In the genomic region with DNA sequence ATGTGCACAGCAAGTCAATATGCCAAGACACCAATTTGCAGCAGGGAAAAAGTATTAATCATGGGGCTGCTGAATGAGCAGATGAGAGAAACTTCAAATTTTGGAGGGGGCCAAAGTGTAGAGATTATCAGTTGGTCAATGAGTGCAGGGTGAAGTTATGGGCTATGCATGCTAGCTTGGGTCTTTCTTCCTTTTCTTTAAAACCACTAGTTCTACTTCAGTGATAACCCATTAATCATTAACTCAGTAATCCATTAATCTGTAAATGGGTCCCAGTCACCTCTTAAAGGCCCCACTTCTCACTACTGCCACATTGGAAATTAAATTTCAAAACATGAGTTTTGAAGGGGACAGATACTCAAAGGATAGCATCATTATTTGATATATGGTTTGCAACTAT, we compare ENCODE assay signal across 12 cellular contexts.
DNase-seq lines count a peak whose midpoint lies in the region; ATAC-seq and TF ChIP-seq lines count a peak whose summit lies in the region.
"Had no signal": no experiment of that assay in that cellular context is flagged by ENCODE, and none has a peak within 500 bp of the region (broad histone marks: within the 10 kb centered on the region; RNA-seq: fewer than 3 reads in every experiment).

No MANE protein-coding gene starts in this region.

- no peak for DNase-seq in activated T-helper 2 cell treated with anti-CD3 and anti-CD28 coated beads, Interferon-gamma antibody, Interleukin-2, Interleukin-4, amounts not matched to agents 10 μg/mL and 5 μg/mL and 100 μg/mL, durations not matched to agents 14 hours and 24 hours and 36 hours (ENCODE audit: low spot score)
- no peak for DNase-seq in CD8-positive, alpha-beta T cell
- DNase-seq in HEK293T (ENCODE audit: extremely low spot score) (no peak), inferior parietal cortex (ENCODE audit: extremely low spot score) (no peak)
- DNase-seq: anterior cingulate cortex, HCEC 1CT, NCI-H526 treated with DMSO at 0.1 percent for 48 hours had no signal

- H3K4me1 Mint-ChIP-seq in activated T-helper 2 cell treated with anti-CD3 and anti-CD28 coated beads, Interferon-gamma antibody, Interleukin-2, Interleukin-4, amounts not matched to agents 10 μg/mL and 5 μg/mL and 100 μg/mL, durations not matched to agents 14 hours and 24 hours and 36 hours (ENCODE audit: low read depth): no peaks in the 10 kb centered on the region
- no peaks in the 10 kb centered on the region for H3K4me1 Mint-ChIP-seq in CD8-positive, alpha-beta T cell (ENCODE audit: low read depth)

- H3K9ac ChIP-seq in OCI-LY3 (ENCODE audit: low read length): 0 out of 2 replicates have a peak overlapping the region, but pooled peaks have one; percentile 30

- H3K79me2 ChIP-seq in OCI-LY3 (ENCODE audit: low read length): no peaks in the 10 kb centered on the region

- no peaks in the 10 kb centered on the region for H3K27me3 Mint-ChIP-seq in activated T-helper 2 cell treated with anti-CD3 and anti-CD28 coated beads, Interferon-gamma antibody, Interleukin-2, Interleukin-4, amounts not matched to agents 10 μg/mL and 5 μg/mL and 100 μg/mL, durations not matched to agents 14 hours and 24 hours and 36 hours (ENCODE audit: low read depth)
- H3K27me3 Mint-ChIP-seq in CD8-positive, alpha-beta T cell (ENCODE audit: low read depth): no peaks in the 10 kb centered on the region

- H3K27ac Mint-ChIP-seq in activated T-helper 2 cell treated with anti-CD3 and anti-CD28 coated beads, Interferon-gamma antibody, Interleukin-2, Interleukin-4, amounts not matched to agents 10 μg/mL and 5 μg/mL and 100 μg/mL, durations not matched to agents 14 hours and 24 hours and 36 hours: no peak overlapping the region
- no peak overlapping the region for H3K27ac Mint-ChIP-seq in CD8-positive, alpha-beta T cell

- H3K27ac ChIP-seq in OCI-LY3 (ENCODE audit: low read length): peak overlapping the region; percentile 88
- H3K27ac ChIP-seq in CD8-positive, alpha-beta T cell (ENCODE audit: low read depth, low read length): no peak overlapping the region

- no peak for TF ChIP-seq CTCF in OCI-LY3 (IDR thresholded peaks at IDR 0.05; ENCODE audit: low read depth, low read length)
- TF ChIP-seq CTCF in CD8-positive, alpha-beta T cell (IDR thresholded peaks at IDR 0.05): no peak

- H3K4me2 ChIP-seq in OCI-LY3 (ENCODE audit: low read length): peak overlapping the region; percentile 64

- no peaks in the 10 kb centered on the region for H4K20me1 ChIP-seq in OCI-LY3 (ENCODE audit: insufficient read depth, low read length)

- no peaks in the 10 kb centered on the region for H3K27me3 ChIP-seq in OCI-LY3 (ENCODE audit: low read depth, low read length)
- H3K27me3 ChIP-seq in CD8-positive, alpha-beta T cell (ENCODE audit: insufficient read depth, low read length): no peaks in the 10 kb centered on the region

- ATAC-seq in GM18499 (IDR thresholded peaks at IDR 0.05; ENCODE audit: insufficient read depth, unreplicated experiment) (peak; percentile 97), GM21390 (IDR thresholded peaks at IDR 0.05; ENCODE audit: unreplicated experiment) (peak; percentile 88), HG03039 (IDR thresholded peaks at IDR 0.05; ENCODE audit: unreplicated experiment) (peak; percentile 53)
- no peak for ATAC-seq in CD8-positive, alpha-beta T cell

- intact Hi-C loops in activated T-helper 2 cell treated with anti-CD3 and anti-CD28 coated beads, Interferon-gamma antibody, Interleukin-2, Interleukin-4, amounts not matched to agents 10 μg/mL and 5 μg/mL and 100 μg/mL, durations not matched to agents 14 hours and 24 hours and 36 hours (cut with micrococcal nuclease): no loop called here
- intact Hi-C loops in CD8-positive, alpha-beta T cell (cut with DNase I, micrococcal nuclease): no loop called here

- H2AFZ ChIP-seq in OCI-LY3 (ENCODE audit: low read depth, low read length): no peak overlapping the region

- POLR2A ChIA-PET in CD8-positive, alpha-beta T cell (lab: Charles Lee): no interaction called here
- POLR2A ChIA-PET in HEK293T (lab: Yijun Ruan, JAX): no interaction called here

- CTCF ChIA-PET in CD8-positive, alpha-beta T cell (lab: Charles Lee): interaction anchor here (0.7 kb wide), 1 partner anchor 11 kb away, joined by 3 read pairs; no protein-coding TSS in a partner anchor
- CTCF ChIA-PET in HEK293T (lab: Yijun Ruan, JAX): no interaction called here

- H3K9me3 ChIP-seq in OCI-LY3 (ENCODE audit: insufficient read depth, low read length): no peaks in the 10 kb centered on the region
- no peaks in the 10 kb centered on the region for H3K9me3 ChIP-seq in CD8-positive, alpha-beta T cell (ENCODE audit: low read length)

- no peaks in the 10 kb centered on the region for H3K36me3 Mint-ChIP-seq in activated T-helper 2 cell treated with anti-CD3 and anti-CD28 coated beads, Interferon-gamma antibody, Interleukin-2, Interleukin-4, amounts not matched to agents 10 μg/mL and 5 μg/mL and 100 μg/mL, durations not matched to agents 14 hours and 24 hours and 36 hours (ENCODE audit: low read depth)
- H3K36me3 Mint-ChIP-seq in CD8-positive, alpha-beta T cell: no peaks in the 10 kb centered on the region

- no peaks in the 10 kb centered on the region for H3K36me3 ChIP-seq in OCI-LY3 (replicated peaks; ENCODE audit: low read depth, low read length)
- no peaks in the 10 kb centered on the region for H3K36me3 ChIP-seq in CD8-positive, alpha-beta T cell (ENCODE audit: insufficient read depth, low read length)

- H3K9me3 Mint-ChIP-seq in activated T-helper 2 cell treated with anti-CD3 and anti-CD28 coated beads, Interferon-gamma antibody, Interleukin-2, Interleukin-4, amounts not matched to agents 10 μg/mL and 5 μg/mL and 100 μg/mL, durations not matched to agents 14 hours and 24 hours and 36 hours: peaks cover 29% of the 10 kb centered on the region
- H3K9me3 Mint-ChIP-seq in CD8-positive, alpha-beta T cell: peaks cover 20% of the 10 kb centered on the region

- H3K4me3 Mint-ChIP-seq in activated T-helper 2 cell treated with anti-CD3 and anti-CD28 coated beads, Interferon-gamma antibody, Interleukin-2, Interleukin-4, amounts not matched to agents 10 μg/mL and 5 μg/mL and 100 μg/mL, durations not matched to agents 14 hours and 24 hours and 36 hours (ENCODE audit: low read depth): no peak overlapping the region
- no peak overlapping the region for H3K4me3 Mint-ChIP-seq in CD8-positive, alpha-beta T cell
- H3K4me3 Mint-ChIP-seq: neural crest cell had no signal

- H3K4me3 ChIP-seq in OCI-LY3 (ENCODE audit: low read length): peak overlapping the region; percentile 38
- H3K4me3 ChIP-seq in CD8-positive, alpha-beta T cell (ENCODE audit: low read depth, low read length): no peak overlapping the region

- H3K4me1 ChIP-seq in OCI-LY3 (ENCODE audit: low read length): peaks cover 33% of the 10 kb centered on the region
- H3K4me1 ChIP-seq in CD8-positive, alpha-beta T cell (ENCODE audit: insufficient read depth, low read length): no peaks in the 10 kb centered on the region

TF ChIP-seq in HEK293T, 16 proteins besides CTCF, POLR2A, EP300 and RAD21:
- TF ChIP-seq, protein P1, sequence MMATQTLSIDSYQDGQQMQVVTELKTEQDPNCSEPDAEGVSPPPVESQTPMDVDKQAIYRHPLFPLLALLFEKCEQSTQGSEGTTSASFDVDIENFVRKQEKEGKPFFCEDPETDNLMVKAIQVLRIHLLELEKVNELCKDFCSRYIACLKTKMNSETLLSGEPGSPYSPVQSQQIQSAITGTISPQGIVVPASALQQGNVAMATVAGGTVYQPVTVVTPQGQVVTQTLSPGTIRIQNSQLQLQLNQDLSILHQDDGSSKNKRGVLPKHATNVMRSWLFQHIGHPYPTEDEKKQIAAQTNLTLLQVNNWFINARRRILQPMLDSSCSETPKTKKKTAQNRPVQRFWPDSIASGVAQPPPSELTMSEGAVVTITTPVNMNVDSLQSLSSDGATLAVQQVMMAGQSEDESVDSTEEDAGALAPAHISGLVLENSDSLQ (IDR thresholded peaks at IDR 0.05): no peak
- no peak for TF ChIP-seq L3MBTL2 (conservative IDR thresholded peaks at IDR 0.05)
- no peak for TF ChIP-seq FOXK2 (IDR thresholded peaks at IDR 0.05)
- TF ChIP-seq CTBP1 (IDR thresholded peaks at IDR 0.05; ENCODE audit: borderline replicate concordance): no peak
- TF ChIP-seq HDGF (IDR thresholded peaks at IDR 0.05; ENCODE audit: borderline replicate concordance): no peak
- no peak for TF ChIP-seq ARNT (IDR thresholded peaks at IDR 0.05)
- no peak for TF ChIP-seq LEF1 (IDR thresholded peaks at IDR 0.05; ENCODE audit: borderline replicate concordance)
TF ChIP-seq in HEK293T: peak in this region for 0.
